Comparison of ENCODE assay signal across 1 cellular context in the genomic region with DNA sequence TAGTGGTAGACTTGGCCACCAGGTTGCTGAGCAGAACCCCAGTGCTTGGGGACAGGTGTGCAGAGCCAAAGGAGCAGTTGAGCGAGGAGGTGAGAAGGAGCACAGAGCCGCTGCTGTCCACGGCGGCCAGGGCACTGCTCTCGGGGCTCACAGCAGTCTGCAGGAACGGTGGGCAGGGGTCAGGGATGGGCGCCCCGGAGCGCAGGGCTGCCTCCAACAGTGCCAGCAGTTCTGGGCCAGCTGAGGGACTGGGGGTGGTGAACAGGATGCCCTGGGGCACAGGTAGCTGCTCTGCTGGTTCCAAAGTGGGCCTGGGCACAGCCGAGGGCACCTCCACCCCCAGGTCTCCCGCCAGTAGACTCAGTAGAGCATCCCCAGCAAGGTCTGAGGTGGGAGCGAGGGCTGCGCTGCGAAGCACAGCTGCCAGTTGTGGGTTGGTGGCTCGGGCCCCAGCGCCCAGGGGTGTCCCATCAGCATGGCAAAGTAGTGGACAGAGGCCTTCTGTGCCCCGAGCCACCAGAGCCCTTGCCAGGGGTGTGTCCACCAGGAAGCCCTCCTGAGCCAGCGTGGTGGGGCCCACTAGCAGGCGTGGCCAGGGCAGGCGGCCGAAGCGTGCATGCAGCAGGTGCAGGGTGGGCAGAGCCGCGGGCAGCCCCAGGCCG.
A peak's percentile ranks its signal among the peaks of the same experiment; 100 is the strongest.
TF ChIP-seq lines count a peak whose summit lies in the region.

No MANE protein-coding gene starts in this region.

TF ChIP-seq in HepG2, 621 proteins besides CTCF, POLR2A, EP300 and RAD21:
- TF ChIP-seq CCAR2 (optimal IDR thresholded peaks at IDR 0.05; ENCODE audit: low read depth, low read length) (no peak), HNRNPL (IDR thresholded peaks at IDR 0.05; ENCODE audit: low read depth, low read length) (0 out of 2 replicates have a peak, but pooled peaks have one; percentile 17), NRL (CRISPR knock-in tag; IDR thresholded peaks at IDR 0.05; ENCODE audit: borderline replicate concordance) (0 out of 2 replicates have a peak, but pooled peaks have one; percentile 24), SNAI1 (CRISPR knock-in tag; IDR thresholded peaks at IDR 0.05; ENCODE audit: borderline replicate concordance) (no peak)
- TF ChIP-seq, protein P1, sequence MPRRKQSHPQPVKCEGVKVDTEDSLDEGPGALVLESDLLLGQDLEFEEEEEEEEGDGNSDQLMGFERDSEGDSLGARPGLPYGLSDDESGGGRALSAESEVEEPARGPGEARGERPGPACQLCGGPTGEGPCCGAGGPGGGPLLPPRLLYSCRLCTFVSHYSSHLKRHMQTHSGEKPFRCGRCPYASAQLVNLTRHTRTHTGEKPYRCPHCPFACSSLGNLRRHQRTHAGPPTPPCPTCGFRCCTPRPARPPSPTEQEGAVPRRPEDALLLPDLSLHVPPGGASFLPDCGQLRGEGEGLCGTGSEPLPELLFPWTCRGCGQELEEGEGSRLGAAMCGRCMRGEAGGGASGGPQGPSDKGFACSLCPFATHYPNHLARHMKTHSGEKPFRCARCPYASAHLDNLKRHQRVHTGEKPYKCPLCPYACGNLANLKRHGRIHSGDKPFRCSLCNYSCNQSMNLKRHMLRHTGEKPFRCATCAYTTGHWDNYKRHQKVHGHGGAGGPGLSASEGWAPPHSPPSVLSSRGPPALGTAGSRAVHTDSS (CRISPR knock-in tag; conservative IDR thresholded peaks at IDR 0.05), result no peak
- TF ChIP-seq, protein P2, sequence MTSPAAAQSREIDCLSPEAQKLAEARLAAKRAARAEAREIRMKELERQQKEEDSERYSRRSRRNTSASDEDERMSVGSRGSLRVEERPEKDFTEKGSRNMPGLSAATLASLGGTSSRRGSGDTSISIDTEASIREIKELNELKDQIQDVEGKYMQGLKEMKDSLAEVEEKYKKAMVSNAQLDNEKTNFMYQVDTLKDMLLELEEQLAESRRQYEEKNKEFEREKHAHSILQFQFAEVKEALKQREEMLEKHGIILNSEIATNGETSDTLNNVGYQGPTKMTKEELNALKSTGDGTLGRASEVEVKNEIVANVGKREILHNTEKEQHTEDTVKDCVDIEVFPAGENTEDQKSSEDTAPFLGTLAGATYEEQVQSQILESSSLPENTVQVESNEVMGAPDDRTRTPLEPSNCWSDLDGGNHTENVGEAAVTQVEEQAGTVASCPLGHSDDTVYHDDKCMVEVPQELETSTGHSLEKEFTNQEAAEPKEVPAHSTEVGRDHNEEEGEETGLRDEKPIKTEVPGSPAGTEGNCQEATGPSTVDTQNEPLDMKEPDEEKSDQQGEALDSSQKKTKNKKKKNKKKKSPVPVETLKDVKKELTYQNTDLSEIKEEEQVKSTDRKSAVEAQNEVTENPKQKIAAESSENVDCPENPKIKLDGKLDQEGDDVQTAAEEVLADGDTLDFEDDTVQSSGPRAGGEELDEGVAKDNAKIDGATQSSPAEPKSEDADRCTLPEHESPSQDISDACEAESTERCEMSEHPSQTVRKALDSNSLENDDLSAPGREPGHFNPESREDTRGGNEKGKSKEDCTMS (CRISPR knock-in tag; conservative IDR thresholded peaks at IDR 0.05), result no peak
